26 cellular contexts compared by ENCODE assay signal in genomic region chr22:32771761-32772160, GRCh38. TPM values are rescaled to one million over a fixed set of nuclear protein-coding genes. Genes with fewer than 3 reads are reported as not detected.
"Had no signal": no experiment of that assay in that cellular context is flagged by ENCODE, and none has a peak within 500 bp of the region (broad histone marks: within the 10 kb centered on the region; RNA-seq: fewer than 3 reads in every experiment).

No MANE protein-coding gene starts in this region.

- H3K27me3 ChIP-seq: esophagus squamous epithelium, pancreas, sigmoid colon, testis, tibial artery had no signal

- H3K4me3 ChIP-seq: coronary artery, esophagus squamous epithelium, mucosa of descending colon, pancreas, sigmoid colon, skin epidermis, spleen, testis, tibial artery had no signal

- ATAC-seq: effector memory CD8-positive, alpha-beta T cell; mucosa of descending colon; naive thymus-derived CD8-positive, alpha-beta T cell; pancreas; stimulated activated memory B cell treated with anti-CD40 and anti-IgM and Interleukin-4, amounts not matched to agents 10 μg/mL and 1 μg/mL and 100 μg/mL, for 72 hours; stimulated activated naive CD8-positive, alpha-beta T cell treated with anti-CD3 and anti-CD28 coated beads, Interleukin-15, Interleukin-2, amounts not matched to agents 100 U/mL and 50 U/mL, for 24 hours had no signal

- H3K27ac ChIP-seq: coronary artery, esophagus squamous epithelium, pancreas, sigmoid colon, skin epidermis, spleen, tibial artery had no signal

- H3K36me3 ChIP-seq: esophagus squamous epithelium, pancreas, sigmoid colon, spleen, tibial artery had no signal

- DNase-seq: effector memory CD8-positive, alpha-beta T cell; erythroblast; esophagus squamous epithelium; foreskin melanocyte; glutamatergic neuron; hypothalamus; immature natural killer cell; islet precursor cell; kidney glomerular epithelial cell; mesenchymal stem cell; mucosa of descending colon; naive thymus-derived CD8-positive, alpha-beta T cell; nephron progenitor cell; occipital lobe; pancreas; retina; sigmoid colon; spleen; stimulated activated CD4-positive, alpha-beta T cell treated with anti-CD3 and anti-CD28 coated beads, Interleukin-4, amount 100 ng/mL, for 4 hours; stimulated activated naive CD8-positive, alpha-beta T cell treated with anti-CD3 and anti-CD28 coated beads, Interleukin-15, Interleukin-2, amounts not matched to agents 100 U/mL and 50 U/mL, for 24 hours; substantia nigra; testis; tibial artery had no signal

- H3K4me1 ChIP-seq: esophagus squamous epithelium, pancreas, sigmoid colon, testis, tibial artery had no signal

- H3K9me3 ChIP-seq: esophagus squamous epithelium, mucosa of descending colon, pancreas, testis had no signal

RNA-seq across cellular contexts. Expression of gene TIMP3, which starts 29.7 kb away (rescaled TPM):
- polyA plus RNA-seq: immature natural killer cell; naive thymus-derived CD8-positive, alpha-beta T cell had no signal
